Comparison of ENCODE assay signal across 9 cellular contexts in genomic region chr16:17145029-17145428, GRCh38.
"Had no signal": no experiment of that assay in that cellular context is flagged by ENCODE, and none has a peak within 500 bp of the region (broad histone marks: within the 10 kb centered on the region; RNA-seq: fewer than 3 reads in every experiment).

No MANE protein-coding gene starts in this region.

- H3K4me3 Mint-ChIP-seq: GM23338, HFFc6 had no signal

- H2AFZ ChIP-seq: GM23248, GM23338 had no signal

- H3K27ac ChIP-seq: GM23248 had no signal

- H3K36me3 ChIP-seq: HAP-1 had no signal

- H3K9me3 ChIP-seq: HAP-1 had no signal

- H3K4me1 ChIP-seq: HAP-1 had no signal

- H3K9ac ChIP-seq: GM23248 had no signal

- FAIRE-seq: H1, H54 had no signal

- DNase-seq: GOT3, HCEC 1CT, HFFc6 had no signal

- ATAC-seq: GM23338, HCT116 had no signal

- H3K27ac Mint-ChIP-seq: GM23338, HFFc6 had no signal

- H3K4me2 ChIP-seq: GM23338 had no signal

- H3K9me3 Mint-ChIP-seq: GM23338, HFFc6 had no signal

- H3K4me1 Mint-ChIP-seq: GM23338 had no signal

- H3K4me3 ChIP-seq: GM23248, GM23338, HAP-1 had no signal
